In genomic region chr3:75118805-75119204, GRCh38 we compare ENCODE assay signal across 25 cellular contexts.
DNase-seq lines count a peak whose midpoint lies in the region; ATAC-seq, FAIRE-seq and TF ChIP-seq lines count a peak whose summit lies in the region.
"Had no signal": no experiment of that assay in that cellular context is flagged by ENCODE, and none has a peak within 500 bp of the region (broad histone marks: within the 10 kb centered on the region; RNA-seq: fewer than 3 reads in every experiment).

No MANE protein-coding gene starts in this region.

- H3K4me3 ChIP-seq in GM23338 = no peak overlapping the region
- H3K4me3 ChIP-seq in GM12878 = no peak overlapping the region
- H3K4me3 ChIP-seq in esophagus squamous epithelium = no peak overlapping the region
- H3K4me3 ChIP-seq: BLaER1 had no signal

- TF ChIP-seq RAD21 in GM12878 (IDR thresholded peaks at IDR 0.05; ENCODE audit: insufficient read depth, low read depth, low read length) = no peak

- POLR2A ChIA-PET in GM12878 (lab: Charles Lee) = no interaction called here

- no peaks in the 10 kb centered on the region for H3K4me1 ChIP-seq in GM23338 (ENCODE audit: insufficient read depth)
- H3K4me1 ChIP-seq in GM12878 (ENCODE audit: control insufficient read depth, insufficient read depth, low read length) = no peaks in the 10 kb centered on the region
- no peaks in the 10 kb centered on the region for H3K4me1 ChIP-seq in esophagus squamous epithelium
- H3K4me1 ChIP-seq: BE2C, BLaER1 had no signal

- no peak for FAIRE-seq in GM12878 (lab: Jason Lieb, UNC)
- FAIRE-seq: A204.1, GM12891, GM19239 had no signal

- BruUV-seq in GM12878 (replicated peaks; lab: Mats Ljungman, UMichigan) = no TSS peak

- H3K4me3 Mint-ChIP-seq in GM23338 = no peak overlapping the region
- H3K4me3 Mint-ChIP-seq: CD14-positive monocyte; CD4-positive, alpha-beta memory T cell; CD4-positive, CD25-positive, alpha-beta regulatory T cell; CD8-positive, alpha-beta memory T cell had no signal

- no peaks in the 10 kb centered on the region; the same call in 2 of the 3 replicates for H3K9me3 ChIP-seq in GM12878 (replicated peaks; ENCODE audit: control insufficient read depth, insufficient read depth, low read length)
- peaks cover 0 to 9% (median 0%) of the 10 kb centered on the region in 3 donors for H3K9me3 ChIP-seq in esophagus squamous epithelium
- H3K9me3 ChIP-seq: BE2C, BLaER1 had no signal

- no peaks in the 10 kb centered on the region for H3K27me3 Mint-ChIP-seq in GM23338 (ENCODE audit: insufficient read depth, low read depth, poor library complexity)
- H3K27me3 Mint-ChIP-seq: CD4-positive, alpha-beta memory T cell had no signal

- no peak for DNase-seq in GM23338 (ENCODE audit: low spot score)
- no peak for DNase-seq in GM12878 (ENCODE audit: low read depth, low spot score)
- DNase-seq in NCI-H226 = no peak
- no peak for DNase-seq in esophagus squamous epithelium (lab: John Stamatoyannopoulos, UW)
- DNase-seq: 8988T; ACHN; BE2C; C1 segment of cervical spinal cord; CD4-positive, alpha-beta memory T cell; CD4-positive, CD25-positive, alpha-beta regulatory T cell; CD8-positive, alpha-beta memory T cell; COR-L47; DMS 273 treated with DMSO at 0.1 percent for 48 hours; DMS153; DMS53; DMS79; DND-41; EL; GDM1 had no signal

- no peaks in the 10 kb centered on the region for H3K79me2 ChIP-seq in GM23338 (replicated peaks; ENCODE audit: insufficient read depth)
- H3K79me2 ChIP-seq in GM12878 (ENCODE audit: control insufficient read depth, insufficient read depth, low read length) = no peaks in the 10 kb centered on the region

- H2AFZ ChIP-seq in GM23338 (peak overlapping the region; percentile 23; the same call in 1 of the 2 replicates), GM12878 (ENCODE audit: control insufficient read depth, low read depth, low read length) (no peak overlapping the region)

- H3K9me3 Mint-ChIP-seq in GM23338 = no peaks in the 10 kb centered on the region; the same call in 2 of the 3 replicates

- H3K9me2 ChIP-seq in GM23338 (ENCODE audit: insufficient read depth) = peaks cover 16% of the 10 kb centered on the region

- no peaks in the 10 kb centered on the region for H3K4me1 Mint-ChIP-seq in GM23338
- H3K4me1 Mint-ChIP-seq: CD14-positive monocyte; CD4-positive, alpha-beta memory T cell; CD4-positive, CD25-positive, alpha-beta regulatory T cell; CD8-positive, alpha-beta memory T cell had no signal

- no peak for TF ChIP-seq CTCF in GM23338 (conservative IDR thresholded peaks at IDR 0.05; ENCODE audit: low read depth in 2 of 2)
- no peak for TF ChIP-seq CTCF in GM12878 (IDR thresholded peaks at IDR 0.05 in 2 of 3, conservative IDR thresholded peaks at IDR 0.05 in 1 of 3; ENCODE audit: control insufficient read depth in 2 of 3, extremely low read depth in 1 of 3, insufficient read depth in 1 of 3, low read depth in 3 of 3, low read length in 3 of 3)
- TF ChIP-seq CTCF in esophagus squamous epithelium (IDR thresholded peaks at IDR 0.05) = no peak

- H3K4me2 ChIP-seq in GM23338 (no peak overlapping the region), GM12878 (ENCODE audit: control insufficient read depth, insufficient read depth) (no peak overlapping the region)
- H3K4me2 ChIP-seq: BLaER1 had no signal

- no peaks in the 10 kb centered on the region for H3F3A ChIP-seq in GM23338 (replicated peaks; ENCODE audit: low read depth)

- H3K27ac Mint-ChIP-seq in GM23338 = no peak overlapping the region
- H3K27ac Mint-ChIP-seq: CD14-positive monocyte; CD4-positive, alpha-beta memory T cell; CD4-positive, CD25-positive, alpha-beta regulatory T cell; CD8-positive, alpha-beta memory T cell had no signal

- H3K27ac ChIP-seq in GM23338 (ENCODE audit: low read depth) (no peak overlapping the region), GM12878 (ENCODE audit: control insufficient read depth, insufficient read depth) (no peak overlapping the region), esophagus squamous epithelium (no peak overlapping the region)
- H3K27ac ChIP-seq: BLaER1 had no signal

- SMC1A ChIA-PET in GM12878 (lab: Charles Lee; ENCODE audit: uncharacterized antibody, unreplicated experiment) = interaction anchor here (1.1 kb wide), 1 partner anchor 17 kb away, joined by 3 read pairs; no protein-coding TSS in a partner anchor

- no peaks in the 10 kb centered on the region for H3K36me3 Mint-ChIP-seq in GM23338 (ENCODE audit: low read depth)
- H3K36me3 Mint-ChIP-seq: CD14-positive monocyte; CD4-positive, alpha-beta memory T cell; CD4-positive, CD25-positive, alpha-beta regulatory T cell; CD8-positive, alpha-beta memory T cell had no signal

- in situ Hi-C loops in GM12878 (cut with MboI) = no loop called here

- intact Hi-C loops in GM12878 (cut with micrococcal nuclease; ENCODE audit: unreplicated experiment) (no loop called here), esophagus squamous epithelium (cut with DNase I) (no loop called here)

- no peak for TF ChIP-seq EP300 in GM12878 (IDR thresholded peaks at IDR 0.05; ENCODE audit: borderline replicate concordance in 1 of 2, control insufficient read depth in 1 of 2, low read depth in 2 of 2, low read length in 2 of 2)

- H4K20me1 ChIP-seq in GM23338 (replicated peaks; ENCODE audit: insufficient read depth) = no peaks in the 10 kb centered on the region
- H4K20me1 ChIP-seq in GM12878 (ENCODE audit: control insufficient read depth, insufficient read depth) = no peaks in the 10 kb centered on the region
- H4K20me1 ChIP-seq: BLaER1 had no signal

- H3K27me3 ChIP-seq in GM23338 (ENCODE audit: insufficient read depth) (no peaks in the 10 kb centered on the region), GM12878 (replicated peaks in 1 of 2; ENCODE audit: control insufficient read depth in 2 of 2, insufficient read depth in 2 of 2, low read length in 1 of 2) (no peaks in the 10 kb centered on the region), esophagus squamous epithelium (no peaks in the 10 kb centered on the region)
- H3K27me3 ChIP-seq: BE2C, BLaER1 had no signal

- ATAC-seq in GM23338 (no peak), GM12878 (peak; percentile 54), GM19035 (IDR thresholded peaks at IDR 0.05; ENCODE audit: unreplicated experiment) (no peak)

- TF ChIP-seq POLR2A in GM12878 (IDR thresholded peaks at IDR 0.05; ENCODE audit: low read depth, low read length) (no peak), esophagus squamous epithelium (IDR thresholded peaks at IDR 0.05) (no peak)

- H3K36me3 ChIP-seq in GM23338 (ENCODE audit: insufficient read depth) (no peaks in the 10 kb centered on the region), GM12878 (ENCODE audit: control insufficient read depth in 2 of 2, insufficient read depth in 2 of 2, low read length in 1 of 2) (no peaks in the 10 kb centered on the region), esophagus squamous epithelium (no peaks in the 10 kb centered on the region)
- H3K36me3 ChIP-seq: BE2C, BLaER1 had no signal

- RAD21 ChIA-PET in GM12878 (lab: Charles Lee; ENCODE audit: unreplicated experiment) = no interaction called here

- 39% methylated on average over 1 of the region's 1 CpG for WGBS in GM12878 (ENCODE audit: insufficient coverage, insufficient replicate concordance, low lambda C conversion rate, missing lambda C conversion rate)
- 58 to 67% methylated on average over 1 of the region's 1 CpG for WGBS in esophagus squamous epithelium, 2 donors

- H3K9ac ChIP-seq in GM12878 (ENCODE audit: control insufficient read depth, insufficient read depth, low read length) = no peak overlapping the region
- H3K9ac ChIP-seq: BLaER1 had no signal

- CTCF ChIA-PET in GM12878 (lab: Yijun Ruan, JAX) = interaction anchor here (1.5 kb wide), 1 partner anchor 53 kb away, joined by 5 read pairs; no protein-coding TSS in a partner anchor

TF ChIP-seq in GM23338, 12 proteins besides CTCF, POLR2A, EP300 and RAD21:
- TF ChIP-seq STAT1 (IDR thresholded peaks at IDR 0.05; ENCODE audit: unreplicated experiment) = no peak
- no peak for TF ChIP-seq EZH2 (IDR thresholded peaks at IDR 0.05; ENCODE audit: low read depth, unreplicated experiment)
- no peak for TF ChIP-seq ETS1 (IDR thresholded peaks at IDR 0.05)
- no peak for TF ChIP-seq CREB1 (CRISPR knock-in tag; IDR thresholded peaks at IDR 0.05; ENCODE audit: low read depth)

TF ChIP-seq in GM12878, 131 proteins besides CTCF, POLR2A, EP300 and RAD21:
- TF ChIP-seq SIX5 (IDR thresholded peaks at IDR 0.05; ENCODE audit: low read depth, low read length, severe bottlenecking) = no peak
- TF ChIP-seq POU2F2 (IDR thresholded peaks at IDR 0.05; ENCODE audit: borderline replicate concordance, low read depth, low read length) = no peak
- no peak for TF ChIP-seq FOXM1 (IDR thresholded peaks at IDR 0.05; ENCODE audit: low read depth, low read length)
- no peak for TF ChIP-seq SPI1 (IDR thresholded peaks at IDR 0.05; ENCODE audit: borderline replicate concordance, insufficient read depth, low read depth, low read length)
- TF ChIP-seq SUPT20H (IDR thresholded peaks at IDR 0.05; ENCODE audit: borderline replicate concordance, control insufficient read depth, low read depth, low read length) = no peak
- no peak for TF ChIP-seq ASH2L (IDR thresholded peaks at IDR 0.05; ENCODE audit: borderline replicate concordance, low read depth)
- TF ChIP-seq NR2C1 (IDR thresholded peaks at IDR 0.05) = no peak
- TF ChIP-seq NBN (IDR thresholded peaks at IDR 0.05) = no peak
- TF ChIP-seq ZNF217 (IDR thresholded peaks at IDR 0.05) = no peak
- TF ChIP-seq POLR2AphosphoS2 (IDR thresholded peaks at IDR 0.05; ENCODE audit: low read depth, low read length) = no peak
- TF ChIP-seq PAX8 (IDR thresholded peaks at IDR 0.05) = no peak
- TF ChIP-seq NFIC (IDR thresholded peaks at IDR 0.05; ENCODE audit: low read depth, low read length) = no peak
- no peak for TF ChIP-seq RUNX3 (IDR thresholded peaks at IDR 0.05; ENCODE audit: low read length)
- no peak for TF ChIP-seq ESRRA (IDR thresholded peaks at IDR 0.05; ENCODE audit: low read length)
